In the genomic region with DNA sequence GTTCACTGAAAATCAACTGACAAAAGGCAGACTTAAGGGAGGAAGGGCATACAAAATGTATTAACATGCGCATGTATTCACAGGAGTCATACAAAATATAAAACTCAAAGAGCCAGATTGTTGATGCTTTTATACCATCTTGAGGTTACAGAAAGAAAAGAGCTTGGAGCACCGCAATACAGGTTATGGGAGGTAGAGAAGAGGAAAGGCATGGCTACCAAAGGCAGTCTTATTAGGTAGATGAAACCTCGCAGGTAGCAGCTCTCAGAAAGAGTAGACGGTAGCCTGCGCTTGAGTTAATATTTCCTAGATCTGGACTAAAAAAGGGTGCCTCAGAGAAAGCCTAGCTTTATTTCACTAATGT, we compare ENCODE assay signal across 24 cellular contexts.
A peak's percentile ranks its signal among the peaks of the same experiment; 100 is the strongest.
DNase-seq lines count a peak whose midpoint lies in the region; ATAC-seq and TF ChIP-seq lines count a peak whose summit lies in the region.
"Had no signal": no experiment of that assay in that cellular context is flagged by ENCODE, and none has a peak within 500 bp of the region (broad histone marks: within the 10 kb centered on the region; RNA-seq: fewer than 3 reads in every experiment).

No MANE protein-coding gene starts in this region.

- peaks cover 78% of the 10 kb centered on the region for H3K9me3 Mint-ChIP-seq in endodermal cell

- H3K4me1 Mint-ChIP-seq in endodermal cell: no peaks in the 10 kb centered on the region

- WGBS in endodermal cell (ENCODE audit: insufficient coverage in 1 of 2, insufficient read length in 1 of 2), 2 experiments: 87 to 89% methylated on average over 2 to 5 of the region's 5 CpGs
- 93 to 97% (median 94%) methylated on average over 5 of the region's 5 CpGs for WGBS in spleen, 5 donors

- no peaks in the 10 kb centered on the region for H3K36me3 Mint-ChIP-seq in endodermal cell (ENCODE audit: low read depth)
- H3K36me3 Mint-ChIP-seq: CD8-positive, alpha-beta T cell; IgD-negative memory B cell had no signal

- H3K27ac Mint-ChIP-seq in endodermal cell: no peak overlapping the region
- H3K27ac Mint-ChIP-seq: B cell; CD8-positive, alpha-beta T cell; IgD-negative memory B cell had no signal

- no peak for TF ChIP-seq POLR2A in spleen (IDR thresholded peaks at IDR 0.05)

- H3K4me3 ChIP-seq in endodermal cell (ENCODE audit: low read length): no peak overlapping the region
- peak overlapping the region in 1 of 2 donors; percentile 11 for H3K4me3 ChIP-seq in mucosa of rectum (ENCODE audit: low read length in 2 of 2)
- no peak overlapping the region for H3K4me3 ChIP-seq in spleen
- H3K4me3 ChIP-seq in SJCRH30: no peak overlapping the region
- H3K4me3 ChIP-seq: GM23248 had no signal

- H3K9me3 ChIP-seq in endodermal cell (ENCODE audit: control insufficient read depth, low read length) (peaks cover 9% of the 10 kb centered on the region), mucosa of rectum (ENCODE audit: control insufficient read depth in 2 of 2, low read length in 2 of 2) (no peaks in the 10 kb centered on the region), spleen (peaks cover 0 to 16% (median 10%) of the 10 kb centered on the region in 8 donors), SJCRH30 (replicated peaks) (no peaks in the 10 kb centered on the region)

- peak overlapping the region; percentile 26 for H3K27ac ChIP-seq in endodermal cell (ENCODE audit: low read depth, low read length)
- peak overlapping the region; percentile 10 to 38 for H3K27ac ChIP-seq in mucosa of rectum (ENCODE audit: low read depth in 2 of 2, low read length in 2 of 2)
- H3K27ac ChIP-seq in spleen: no peak overlapping the region
- no peak overlapping the region for H3K27ac ChIP-seq in SJCRH30
- H3K27ac ChIP-seq: 22Rv1, C4-2B, GM23248, KMS-11 had no signal

- no peak overlapping the region for H3K4me3 Mint-ChIP-seq in endodermal cell
- H3K4me3 Mint-ChIP-seq: B cell; CD8-positive, alpha-beta T cell; IgD-negative memory B cell had no signal

- ATAC-seq in left ventricle myocardium superior (no peak), HG02981 (IDR thresholded peaks at IDR 0.05; ENCODE audit: unreplicated experiment) (no peak)
- ATAC-seq: CD8-positive, alpha-beta T cell had no signal

- no peaks in the 10 kb centered on the region for H3K27me3 Mint-ChIP-seq in endodermal cell (ENCODE audit: insufficient read depth)

- H3K9ac ChIP-seq in endodermal cell (ENCODE audit: extremely low read depth, low read length, poor library complexity, severe bottlenecking) (no peak overlapping the region), mucosa of rectum (ENCODE audit: low read depth in 1 of 2, low read length in 2 of 2) (no peak overlapping the region)
- H3K9ac ChIP-seq: GM23248, KMS-11 had no signal

- H3K27me3 ChIP-seq in endodermal cell (ENCODE audit: control insufficient read depth, insufficient read depth, low read length, poor library complexity, severe bottlenecking) (no peaks in the 10 kb centered on the region), mucosa of rectum (ENCODE audit: control insufficient read depth in 2 of 2, insufficient read depth in 2 of 2, low read length in 2 of 2) (no peaks in the 10 kb centered on the region), spleen (replicated peaks in 1 of 7) (no peaks in the 10 kb centered on the region), SJCRH30 (no peaks in the 10 kb centered on the region)

- H3K36me3 ChIP-seq in endodermal cell (ENCODE audit: control insufficient read depth, insufficient read depth, low read length): no peaks in the 10 kb centered on the region
- H3K36me3 ChIP-seq in mucosa of rectum (ENCODE audit: control insufficient read depth in 2 of 2, insufficient read depth in 2 of 2, low read length in 2 of 2): no peaks in the 10 kb centered on the region
- H3K36me3 ChIP-seq in spleen: no peaks in the 10 kb centered on the region
- H3K36me3 ChIP-seq in SJCRH30: no peaks in the 10 kb centered on the region

- intact Hi-C loops in spleen (cut with DNase I; ENCODE audit: low total_unique reads) (no loop called here), left ventricle myocardium superior (cut with micrococcal nuclease) (no loop called here)

- no peaks in the 10 kb centered on the region for H3K4me1 ChIP-seq in endodermal cell (ENCODE audit: control insufficient read depth, insufficient read depth, low read length)
- peaks cover 0 to 4% of the 10 kb centered on the region in 2 donors for H3K4me1 ChIP-seq in mucosa of rectum (ENCODE audit: control insufficient read depth in 2 of 2, insufficient read depth in 2 of 2, low read length in 2 of 2)
- H3K4me1 ChIP-seq in spleen: no peaks in the 10 kb centered on the region
- H3K4me1 ChIP-seq in SJCRH30: no peaks in the 10 kb centered on the region

- no peak for TF ChIP-seq CTCF in endodermal cell (conservative IDR thresholded peaks at IDR 0.05)
- TF ChIP-seq CTCF in spleen (IDR thresholded peaks at IDR 0.05 in 8 of 11, conservative IDR thresholded peaks at IDR 0.05 in 3 of 11): no peak

- DNase-seq in DMS 273 (lab: John Stamatoyannopoulos, UW; ENCODE audit: unreplicated experiment): peak; percentile 48
- DNase-seq in DMS 273 treated with DMSO at 0.1 percent for 48 hours (lab: John Stamatoyannopoulos, UW): no peak
- no peak for DNase-seq in endodermal cell
- no peak for DNase-seq in spleen
- DNase-seq in left ventricle myocardium superior: no peak
- DNase-seq in SJCRH30: no peak
- DNase-seq: CD8-positive, alpha-beta T cell; DMS153; DND-41; GM23248; HCEC 1CT; MM.1S; NCI-H2029; NCI-H446 treated with DMSO at 0.1 percent for 48 hours; NCI-H526; Right ventricle myocardium superior; RPMI8226 had no signal

Comparison
In these comparisons a context has a peak if more than half of its experiments do, and no peak if none do; other contexts are left out.
1. H3K27ac ChIP-seq: peak in endodermal cell (single experiment) and mucosa of rectum (2 of 2); none in spleen (0 of 8) and SJCRH30 (single experiment).